Comparison of ENCODE assay signal across 2 cellular contexts in the genomic region with DNA sequence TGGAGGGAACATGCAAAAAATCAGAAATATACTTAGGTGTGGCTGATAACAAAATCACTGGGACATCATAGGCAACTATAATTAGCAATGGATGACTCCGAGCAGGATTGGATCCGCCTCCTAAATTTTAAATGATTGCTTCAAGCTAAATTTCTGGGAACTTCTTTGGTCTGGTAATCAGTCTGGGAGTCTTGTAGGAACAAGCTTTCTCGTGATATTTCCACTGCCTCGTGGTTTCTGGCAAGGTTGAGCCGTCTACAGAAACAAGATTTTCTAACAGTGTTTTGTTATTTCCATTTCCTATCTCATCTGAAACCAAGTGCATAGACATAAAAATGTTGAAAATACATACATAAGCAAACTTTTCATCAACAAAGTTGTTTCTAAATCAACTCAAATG.
TF ChIP-seq lines count a peak whose summit lies in the region.

No MANE protein-coding gene starts in this region.

TF ChIP-seq in A549, 52 proteins besides CTCF, POLR2A, EP300 and RAD21:
- TF ChIP-seq CBX8 (IDR thresholded peaks at IDR 0.05) (no peak), SMC3 (IDR thresholded peaks at IDR 0.05) (no peak), MAX (IDR thresholded peaks at IDR 0.05) (no peak), PHF8 (IDR thresholded peaks at IDR 0.05; ENCODE audit: borderline replicate concordance, low read depth) (no peak)

TF ChIP-seq in H1, 55 proteins besides CTCF, POLR2A, EP300 and RAD21:
- TF ChIP-seq, protein P1, sequence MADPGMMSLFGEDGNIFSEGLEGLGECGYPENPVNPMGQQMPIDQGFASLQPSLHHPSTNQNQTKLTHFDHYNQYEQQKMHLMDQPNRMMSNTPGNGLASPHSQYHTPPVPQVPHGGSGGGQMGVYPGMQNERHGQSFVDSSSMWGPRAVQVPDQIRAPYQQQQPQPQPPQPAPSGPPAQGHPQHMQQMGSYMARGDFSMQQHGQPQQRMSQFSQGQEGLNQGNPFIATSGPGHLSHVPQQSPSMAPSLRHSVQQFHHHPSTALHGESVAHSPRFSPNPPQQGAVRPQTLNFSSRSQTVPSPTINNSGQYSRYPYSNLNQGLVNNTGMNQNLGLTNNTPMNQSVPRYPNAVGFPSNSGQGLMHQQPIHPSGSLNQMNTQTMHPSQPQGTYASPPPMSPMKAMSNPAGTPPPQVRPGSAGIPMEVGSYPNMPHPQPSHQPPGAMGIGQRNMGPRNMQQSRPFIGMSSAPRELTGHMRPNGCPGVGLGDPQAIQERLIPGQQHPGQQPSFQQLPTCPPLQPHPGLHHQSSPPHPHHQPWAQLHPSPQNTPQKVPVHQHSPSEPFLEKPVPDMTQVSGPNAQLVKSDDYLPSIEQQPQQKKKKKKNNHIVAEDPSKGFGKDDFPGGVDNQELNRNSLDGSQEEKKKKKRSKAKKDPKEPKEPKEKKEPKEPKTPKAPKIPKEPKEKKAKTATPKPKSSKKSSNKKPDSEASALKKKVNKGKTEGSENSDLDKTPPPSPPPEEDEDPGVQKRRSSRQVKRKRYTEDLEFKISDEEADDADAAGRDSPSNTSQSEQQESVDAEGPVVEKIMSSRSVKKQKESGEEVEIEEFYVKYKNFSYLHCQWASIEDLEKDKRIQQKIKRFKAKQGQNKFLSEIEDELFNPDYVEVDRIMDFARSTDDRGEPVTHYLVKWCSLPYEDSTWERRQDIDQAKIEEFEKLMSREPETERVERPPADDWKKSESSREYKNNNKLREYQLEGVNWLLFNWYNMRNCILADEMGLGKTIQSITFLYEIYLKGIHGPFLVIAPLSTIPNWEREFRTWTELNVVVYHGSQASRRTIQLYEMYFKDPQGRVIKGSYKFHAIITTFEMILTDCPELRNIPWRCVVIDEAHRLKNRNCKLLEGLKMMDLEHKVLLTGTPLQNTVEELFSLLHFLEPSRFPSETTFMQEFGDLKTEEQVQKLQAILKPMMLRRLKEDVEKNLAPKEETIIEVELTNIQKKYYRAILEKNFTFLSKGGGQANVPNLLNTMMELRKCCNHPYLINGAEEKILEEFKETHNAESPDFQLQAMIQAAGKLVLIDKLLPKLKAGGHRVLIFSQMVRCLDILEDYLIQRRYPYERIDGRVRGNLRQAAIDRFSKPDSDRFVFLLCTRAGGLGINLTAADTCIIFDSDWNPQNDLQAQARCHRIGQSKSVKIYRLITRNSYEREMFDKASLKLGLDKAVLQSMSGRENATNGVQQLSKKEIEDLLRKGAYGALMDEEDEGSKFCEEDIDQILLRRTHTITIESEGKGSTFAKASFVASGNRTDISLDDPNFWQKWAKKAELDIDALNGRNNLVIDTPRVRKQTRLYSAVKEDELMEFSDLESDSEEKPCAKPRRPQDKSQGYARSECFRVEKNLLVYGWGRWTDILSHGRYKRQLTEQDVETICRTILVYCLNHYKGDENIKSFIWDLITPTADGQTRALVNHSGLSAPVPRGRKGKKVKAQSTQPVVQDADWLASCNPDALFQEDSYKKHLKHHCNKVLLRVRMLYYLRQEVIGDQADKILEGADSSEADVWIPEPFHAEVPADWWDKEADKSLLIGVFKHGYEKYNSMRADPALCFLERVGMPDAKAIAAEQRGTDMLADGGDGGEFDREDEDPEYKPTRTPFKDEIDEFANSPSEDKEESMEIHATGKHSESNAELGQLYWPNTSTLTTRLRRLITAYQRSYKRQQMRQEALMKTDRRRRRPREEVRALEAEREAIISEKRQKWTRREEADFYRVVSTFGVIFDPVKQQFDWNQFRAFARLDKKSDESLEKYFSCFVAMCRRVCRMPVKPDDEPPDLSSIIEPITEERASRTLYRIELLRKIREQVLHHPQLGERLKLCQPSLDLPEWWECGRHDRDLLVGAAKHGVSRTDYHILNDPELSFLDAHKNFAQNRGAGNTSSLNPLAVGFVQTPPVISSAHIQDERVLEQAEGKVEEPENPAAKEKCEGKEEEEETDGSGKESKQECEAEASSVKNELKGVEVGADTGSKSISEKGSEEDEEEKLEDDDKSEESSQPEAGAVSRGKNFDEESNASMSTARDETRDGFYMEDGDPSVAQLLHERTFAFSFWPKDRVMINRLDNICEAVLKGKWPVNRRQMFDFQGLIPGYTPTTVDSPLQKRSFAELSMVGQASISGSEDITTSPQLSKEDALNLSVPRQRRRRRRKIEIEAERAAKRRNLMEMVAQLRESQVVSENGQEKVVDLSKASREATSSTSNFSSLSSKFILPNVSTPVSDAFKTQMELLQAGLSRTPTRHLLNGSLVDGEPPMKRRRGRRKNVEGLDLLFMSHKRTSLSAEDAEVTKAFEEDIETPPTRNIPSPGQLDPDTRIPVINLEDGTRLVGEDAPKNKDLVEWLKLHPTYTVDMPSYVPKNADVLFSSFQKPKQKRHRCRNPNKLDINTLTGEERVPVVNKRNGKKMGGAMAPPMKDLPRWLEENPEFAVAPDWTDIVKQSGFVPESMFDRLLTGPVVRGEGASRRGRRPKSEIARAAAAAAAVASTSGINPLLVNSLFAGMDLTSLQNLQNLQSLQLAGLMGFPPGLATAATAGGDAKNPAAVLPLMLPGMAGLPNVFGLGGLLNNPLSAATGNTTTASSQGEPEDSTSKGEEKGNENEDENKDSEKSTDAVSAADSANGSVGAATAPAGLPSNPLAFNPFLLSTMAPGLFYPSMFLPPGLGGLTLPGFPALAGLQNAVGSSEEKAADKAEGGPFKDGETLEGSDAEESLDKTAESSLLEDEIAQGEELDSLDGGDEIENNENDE (IDR thresholded peaks at IDR 0.05; ENCODE audit: insufficient replicate concordance, low read length) = no peak
- TF ChIP-seq SP2 (IDR thresholded peaks at IDR 0.05; ENCODE audit: low read length) (no peak), POU5F1 (IDR thresholded peaks at IDR 0.05; ENCODE audit: low read depth, low read length) (no peak), YY1 (IDR thresholded peaks at IDR 0.05; ENCODE audit: low read depth, low read length) (no peak), KDM5A (IDR thresholded peaks at IDR 0.05; ENCODE audit: low read length) (no peak), RFX5 (IDR thresholded peaks at IDR 0.05; ENCODE audit: borderline replicate concordance, low read depth, low read length) (no peak)
